8 cellular contexts compared by ENCODE assay signal in genomic region chr19:55339225-55340143, GRCh38. TPM values are rescaled to one million over a fixed set of nuclear protein-coding genes. Genes with fewer than 3 reads are reported as not detected.
DNase-seq lines count a peak whose midpoint lies in the region; ATAC-seq and TF ChIP-seq lines count a peak whose summit lies in the region.

TSS of gene KMT5C (plus strand) at chr19:55339876. CDS start at chr19:55341937, 2,061 bp downstream.

- H3F3A ChIP-seq in SU-DHL-6 (ENCODE audit: insufficient read depth), result no peaks in the 10 kb centered on the region

- POLR2A ChIA-PET in activated naive CD8-positive, alpha-beta T cell treated with anti-CD3 and anti-CD28 coated beads, Interleukin-2, amount 10 ng/mL, durations not matched to agents 7 days and 5 days (lab: Charles Lee), result interaction anchor here (0.5 to 2.4 kb wide), 30 partner anchors 9 to 1969 kb away, joined by 3 to 28 read pairs (median 4); partner anchors contain the start of genes COX6B2, FIZ1, HSPBP1 and ISOC2

- H3K79me2 ChIP-seq in SU-DHL-6 (ENCODE audit: insufficient read depth, low read length), result 0 out of 2 replicates have a peak, but pooled peaks cover 8% of the 10 kb centered on the region

- peaks cover 14% of the 10 kb centered on the region for H3K4me1 Mint-ChIP-seq in activated naive CD8-positive, alpha-beta T cell treated with anti-CD3 and anti-CD28 coated beads, Interleukin-2, amount 10 ng/mL, durations not matched to agents 7 days and 5 days
- H3K4me1 Mint-ChIP-seq in osteocyte (ENCODE audit: unreplicated experiment), result peaks cover 25% of the 10 kb centered on the region

- WGBS in thyroid gland, 2 donors, result 0 to 1% methylated on average over 39 to 68 of the region's 84 CpGs

- H3K9me3 ChIP-seq in SU-DHL-6 (ENCODE audit: insufficient read depth, low read length) (no peaks in the 10 kb centered on the region), thyroid gland (no peaks in the 10 kb centered on the region)

- peak; percentile 100 for DNase-seq in GM12864 (ENCODE audit: low read depth)
- DNase-seq in NCI-H128 (lab: John Stamatoyannopoulos, UW; ENCODE audit: unreplicated experiment), result peak; percentile 100
- peak; percentile 99 for DNase-seq in activated naive CD8-positive, alpha-beta T cell treated with anti-CD3 and anti-CD28 coated beads, Interleukin-2, amount 10 ng/mL, durations not matched to agents 7 days and 5 days
- DNase-seq in head of caudate nucleus, result peak; percentile 100
- peak; percentile 100 for DNase-seq in osteocyte (ENCODE audit: extremely low spot score, unreplicated experiment)
- DNase-seq in thyroid gland, result peak; percentile 100

- H3K9ac ChIP-seq in SU-DHL-6 (ENCODE audit: low read length), result peak within 1 kb of the TSS; percentile 88

- H3K4me3 Mint-ChIP-seq in activated naive CD8-positive, alpha-beta T cell treated with anti-CD3 and anti-CD28 coated beads, Interleukin-2, amount 10 ng/mL, durations not matched to agents 7 days and 5 days, result peak within 1 kb of the TSS; percentile 97
- peak within 1 kb of the TSS; percentile 89 for H3K4me3 Mint-ChIP-seq in osteocyte (ENCODE audit: unreplicated experiment)

- H3K36me3 Mint-ChIP-seq in activated naive CD8-positive, alpha-beta T cell treated with anti-CD3 and anti-CD28 coated beads, Interleukin-2, amount 10 ng/mL, durations not matched to agents 7 days and 5 days, result peaks cover 7% of the 10 kb centered on the region
- H3K36me3 Mint-ChIP-seq in osteocyte (ENCODE audit: unreplicated experiment), result peaks cover 8% of the 10 kb centered on the region

- H3K36me3 ChIP-seq in SU-DHL-6 (ENCODE audit: low read length) (no peaks in the 10 kb centered on the region), thyroid gland (peaks cover 6 to 9% of the 10 kb centered on the region in 2 donors)

- ATAC-seq in HG02678 (IDR thresholded peaks at IDR 0.05; ENCODE audit: unreplicated experiment), result peak; percentile 80
- ATAC-seq in activated naive CD8-positive, alpha-beta T cell treated with anti-CD3 and anti-CD28 coated beads, Interleukin-2, amount 10 ng/mL, durations not matched to agents 7 days and 5 days (ENCODE audit: low read depth), result peak; percentile 87

- H3K27me3 ChIP-seq in SU-DHL-6 (ENCODE audit: low read length) (no peaks in the 10 kb centered on the region), thyroid gland (no peaks in the 10 kb centered on the region)

- H3K4me3 ChIP-seq in GM12864 (ENCODE audit: low read depth, low read length), result peak within 1 kb of the TSS; percentile 91
- H3K4me3 ChIP-seq in SU-DHL-6 (ENCODE audit: insufficient read depth, low read length, poor library complexity, severe bottlenecking), result peak within 1 kb of the TSS; percentile 87
- peak within 1 kb of the TSS; percentile 52 to 61 (median 58) for H3K4me3 ChIP-seq in thyroid gland (replicated peaks in 1 of 3)

- TF ChIP-seq CTCF in GM12864 (IDR thresholded peaks at IDR 0.05; ENCODE audit: low read depth, low read length, missing control alignments), result no peak
- no peak for TF ChIP-seq CTCF in SU-DHL-6 (IDR thresholded peaks at IDR 0.05; ENCODE audit: insufficient read depth, low read length, poor library complexity, severe bottlenecking)
- TF ChIP-seq CTCF in osteocyte (IDR thresholded peaks at IDR 0.05), result peak; percentile 44
- peak in 4 of 6 experiments; percentile 44 to 61 (median 52) for TF ChIP-seq CTCF in thyroid gland (IDR thresholded peaks at IDR 0.05)

- H4K20me1 ChIP-seq in SU-DHL-6 (ENCODE audit: low read depth, low read length), result no peaks in the 10 kb centered on the region

- H3K27ac ChIP-seq in SU-DHL-6 (ENCODE audit: low read depth, low read length) (peak within 1 kb of the TSS; percentile 65), thyroid gland (peak within 1 kb of the TSS; percentile 32 to 83 (median 66))

- H3K9me3 Mint-ChIP-seq in activated naive CD8-positive, alpha-beta T cell treated with anti-CD3 and anti-CD28 coated beads, Interleukin-2, amount 10 ng/mL, durations not matched to agents 7 days and 5 days, result no peaks in the 10 kb centered on the region
- H3K9me3 Mint-ChIP-seq in osteocyte (ENCODE audit: unreplicated experiment), result no peaks in the 10 kb centered on the region

- intact Hi-C loops in head of caudate nucleus (cut with DNase I) (loop anchor here (5.0 kb wide), 2 partner anchors 37 to 43 kb away; partner anchors contain the start of gene TMEM238), thyroid gland (cut with DNase I) (no loop called here)

- H3K9me2 ChIP-seq in SU-DHL-6 (replicated peaks; ENCODE audit: insufficient read depth, low read length), result no peaks in the 10 kb centered on the region

- H3K4me1 ChIP-seq in thyroid gland, result peaks cover 14 to 22% of the 10 kb centered on the region in 2 donors

- H3K4me2 ChIP-seq in SU-DHL-6 (ENCODE audit: low read depth, low read length, poor library complexity, severe bottlenecking), result peak within 1 kb of the TSS; percentile 97

- peak within 1 kb of the TSS; percentile 98 for H3K27ac Mint-ChIP-seq in activated naive CD8-positive, alpha-beta T cell treated with anti-CD3 and anti-CD28 coated beads, Interleukin-2, amount 10 ng/mL, durations not matched to agents 7 days and 5 days
- H3K27ac Mint-ChIP-seq in osteocyte (ENCODE audit: unreplicated experiment), result peak within 1 kb of the TSS; percentile 99

- TF ChIP-seq POLR2A in thyroid gland (IDR thresholded peaks at IDR 0.05), result peak; percentile 18 to 83

- H2AFZ ChIP-seq in SU-DHL-6 (ENCODE audit: low read depth, low read length, severe bottlenecking), result peak within 1 kb of the TSS; percentile 75

- H3K27me3 Mint-ChIP-seq in activated naive CD8-positive, alpha-beta T cell treated with anti-CD3 and anti-CD28 coated beads, Interleukin-2, amount 10 ng/mL, durations not matched to agents 7 days and 5 days, result peaks cover 15% of the 10 kb centered on the region
- H3K27me3 Mint-ChIP-seq in osteocyte (ENCODE audit: unreplicated experiment), result peaks cover 2% of the 10 kb centered on the region

RNA-seq across cellular contexts. Expression of gene KMT5C, which starts in this region (rescaled TPM):
- total RNA-seq in activated naive CD8-positive, alpha-beta T cell treated with anti-CD3 and anti-CD28 coated beads, Interleukin-2, amount 10 ng/mL, durations not matched to agents 7 days and 5 days, result 10 to 100 TPM; 26.4 to 28.5 TPM
- total RNA-seq in osteocyte (12.4 and 18.6 TPM in 2 replicates), thyroid gland (10 to 100 TPM in 3 of 4 donors, 1 to 10 TPM in 1; 7.5 to 22.0 (median 15.4) TPM)

Comparison
In these comparisons a context has a peak if more than half of its experiments do, and no peak if none do; other contexts are left out.
1. Peak in every context shown above with its lines: DNase-seq, ATAC-seq, H3K4me3 ChIP-seq and H3K27ac ChIP-seq.
2. CTCF ChIP-seq: peak in osteocyte (single experiment) and thyroid gland (4 of 6); none in GM12864 (single experiment) and SU-DHL-6 (single experiment).